7 cellular contexts compared by ENCODE assay signal in genomic region chr21:32256873-32257620, GRCh38.
A peak's percentile ranks its signal among the peaks of the same experiment; 100 is the strongest.
DNase-seq lines count a peak whose midpoint lies in the region; ATAC-seq lines count a peak whose summit lies in the region.

No MANE protein-coding gene starts in this region.

- DNase-seq in NCI-H1092 (lab: John Stamatoyannopoulos, UW) (peak; percentile 93), anterior cingulate cortex (lab: John Stamatoyannopoulos, UW) (peak in 55 of 58 donors; percentile 6 to 80 (median 44)), iris pigment epithelial cell (ENCODE audit: low read depth) (peak; percentile 81), superior temporal gyrus (ENCODE audit: extremely low spot score) (peak; percentile 80), D341Med (ENCODE audit: low spot score) (no peak)
- DNase-seq in stimulated activated naive CD8-positive, alpha-beta T cell treated with anti-CD3 and anti-CD28 coated beads, Interleukin-15, Interleukin-2, amounts not matched to agents 100 U/mL and 50 U/mL, for 24 hours, result no peak

- no peak for ATAC-seq in GM19328 (IDR thresholded peaks at IDR 0.05; ENCODE audit: unreplicated experiment)
- ATAC-seq in stimulated activated naive CD8-positive, alpha-beta T cell treated with anti-CD3 and anti-CD28 coated beads, Interleukin-15, Interleukin-2, amounts not matched to agents 100 U/mL and 50 U/mL, for 24 hours, result no peak

Comparison
In these comparisons a context has a peak if more than half of its experiments do, and no peak if none do; other contexts are left out.
1. DNase-seq: peak in NCI-H1092 (single experiment), anterior cingulate cortex (55 of 58), iris pigment epithelial cell (single experiment) and superior temporal gyrus (single experiment); none in D341Med (single experiment) and stimulated activated naive CD8-positive, alpha-beta T cell treated with anti-CD3 and anti-CD28 coated beads, Interleukin-15, Interleukin-2, amounts not matched to agents 100 U/mL and 50 U/mL, for 24 hours (single experiment).